Comparison of ENCODE assay signal across 19 cellular contexts in the genomic region with DNA sequence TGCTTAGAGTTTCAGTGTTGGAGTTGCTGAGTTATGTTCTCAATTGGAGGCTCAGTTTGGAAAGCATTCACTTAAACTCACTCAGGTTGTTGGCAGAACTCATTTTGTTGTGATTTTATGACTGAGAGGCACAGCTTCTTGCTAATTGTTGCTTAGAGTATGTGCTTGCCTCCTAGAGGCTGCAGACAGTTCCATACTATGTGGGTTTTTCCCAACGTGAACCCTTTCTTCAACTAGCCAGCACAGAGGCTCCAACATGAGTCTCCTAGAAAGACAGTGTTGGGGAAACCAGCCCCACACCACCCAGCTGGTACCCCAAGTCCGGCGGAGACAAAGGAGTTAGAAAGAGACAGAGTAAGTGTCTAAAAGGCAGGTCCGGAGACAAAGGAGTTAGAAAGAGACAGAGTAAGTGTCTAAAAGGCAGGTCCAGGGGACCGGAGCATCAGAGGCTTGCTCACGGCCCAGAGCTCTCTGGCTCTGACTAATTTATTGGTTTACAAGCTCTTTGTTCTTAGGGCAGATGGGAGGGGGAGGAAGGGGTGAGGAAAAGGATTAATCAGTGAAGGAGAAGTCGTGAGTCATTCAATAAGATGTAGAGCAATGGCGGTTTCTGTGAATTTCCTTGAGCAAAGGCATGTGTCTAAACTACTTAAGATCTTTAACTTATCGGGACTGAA.
DNase-seq lines count a peak whose midpoint lies in the region; ATAC-seq and TF ChIP-seq lines count a peak whose summit lies in the region.
"Had no signal": no experiment of that assay in that cellular context is flagged by ENCODE, and none has a peak within 500 bp of the region (broad histone marks: within the 10 kb centered on the region; RNA-seq: fewer than 3 reads in every experiment).

No MANE protein-coding gene starts in this region.

- no peaks in the 10 kb centered on the region for H3K27me3 ChIP-seq in ectodermal cell (ENCODE audit: control insufficient read depth, insufficient read depth, low read length, poor library complexity, severe bottlenecking)
- H3K27me3 ChIP-seq: colonic mucosa, pancreas, upper lobe of left lung had no signal

- H3K9me3 ChIP-seq in ectodermal cell (ENCODE audit: control insufficient read depth, low read length), result no peaks in the 10 kb centered on the region
- H3K9me3 ChIP-seq: colonic mucosa, pancreas, upper lobe of left lung had no signal

- H3K4me3 ChIP-seq in ectodermal cell (ENCODE audit: insufficient read depth, low read depth, low read length), result no peak overlapping the region
- H3K4me3 ChIP-seq: colonic mucosa, mucosa of descending colon, pancreas, upper lobe of left lung had no signal

- TF ChIP-seq CTCF in GM13976 (IDR thresholded peaks at IDR 0.05; ENCODE audit: borderline replicate concordance, control extremely low read depth, extremely low read depth, insufficient read depth, missing control alignments), result no peak

- H3K4me1 ChIP-seq in ectodermal cell (ENCODE audit: control insufficient read depth, insufficient read depth, low read length), result peaks cover 8% of the 10 kb centered on the region
- H3K4me1 ChIP-seq: colonic mucosa, pancreas, upper lobe of left lung had no signal

- WGBS in ectodermal cell, 2 experiments, result 64 to 68% methylated on average over 9 of the region's 9 CpGs

- in situ Hi-C loops in GM13976 (cut with MboI; ENCODE audit: low sequenced_read_pairs, unreplicated experiment), result no loop called here

- DNase-seq in ELF-1 (ENCODE audit: low read depth, low spot score) (peak; percentile 60), NCI-H82 (lab: John Stamatoyannopoulos, UW) (peak; percentile 88), mucosa of gallbladder (ENCODE audit: low spot score) (peak; percentile 35), NCI-H1436 (lab: John Stamatoyannopoulos, UW) (no peak), NCI-H2196 (lab: John Stamatoyannopoulos, UW; ENCODE audit: unreplicated experiment) (no peak), GM13976 (ENCODE audit: low spot score) (no peak)
- DNase-seq: activated CD4-positive, alpha-beta T cell treated with anti-CD3 and anti-CD28 coated beads, Interleukin-2, amount 50 U/mL, for 48 hours; CD8-positive, alpha-beta T cell; colonic mucosa; Kasumi-1; mucosa of descending colon; NCI-H1694 treated with DMSO at 0.1 percent for 48 hours; NCI-H510A; pancreas; upper lobe of left lung had no signal

- ATAC-seq in HG02973 (IDR thresholded peaks at IDR 0.05; ENCODE audit: unreplicated experiment), result no peak
- ATAC-seq: CD8-positive, alpha-beta T cell; mucosa of descending colon; pancreas; SK-N-SH treated with all-trans-retinoic acid at 6 μM for 48 hours; stimulated activated memory B cell treated with anti-CD40 and anti-IgM and Interleukin-4, amounts not matched to agents 10 μg/mL and 1 μg/mL and 100 μg/mL, for 72 hours had no signal

- peak overlapping the region; percentile 92 for H3K27ac ChIP-seq in ectodermal cell (ENCODE audit: insufficient read depth, low read depth, low read length, poor library complexity, severe bottlenecking)
- H3K27ac ChIP-seq: colonic mucosa, pancreas, upper lobe of left lung had no signal

- no peaks in the 10 kb centered on the region for H3K36me3 ChIP-seq in ectodermal cell (ENCODE audit: control insufficient read depth, insufficient read depth, low read length)
- H3K36me3 ChIP-seq: colonic mucosa, pancreas, upper lobe of left lung had no signal

Comparison
In these comparisons a context has a peak if more than half of its experiments do, and no peak if none do; other contexts are left out.
1. DNase-seq: peak in ELF-1 (single experiment), NCI-H82 (single experiment) and mucosa of gallbladder (single experiment); none in NCI-H1436 (single experiment), NCI-H2196 (single experiment) and GM13976 (single experiment).